In genomic region chr10:26567349-26567721, GRCh38 we compare ENCODE assay signal across 11 cellular contexts.
A peak's percentile ranks its signal among the peaks of the same experiment; 100 is the strongest.
DNase-seq lines count a peak whose midpoint lies in the region; TF ChIP-seq lines count a peak whose summit lies in the region.
"Had no signal": no experiment of that assay in that cellular context is flagged by ENCODE, and none has a peak within 500 bp of the region (broad histone marks: within the 10 kb centered on the region; RNA-seq: fewer than 3 reads in every experiment).

No MANE protein-coding gene starts in this region.

- H3K27me3 Mint-ChIP-seq in MCF 10A (ENCODE audit: insufficient read depth, unreplicated experiment) = peaks cover 92% of the 10 kb centered on the region

- DNase-seq in breast epithelium (ENCODE audit: low spot score in 2 of 2) = no peak
- DNase-seq in MCF 10A (ENCODE audit: unreplicated experiment) = no peak
- DNase-seq in mammary epithelial cell = no peak
- no peak for DNase-seq in kidney epithelial cell (ENCODE audit: low read depth)
- no peak for DNase-seq in transverse colon
- DNase-seq in effector CD4-positive, alpha-beta T cell = no peak
- DNase-seq in lower leg skin (ENCODE audit: low spot score in 2 of 2) = no peak
- no peak for DNase-seq in NCI-H1694 (lab: John Stamatoyannopoulos, UW)
- DNase-seq: activated T-cell treated with anti-CD3 and anti-CD28 coated beads, Interleukin-2, amount 50 U/mL, for 72 hours; PC-3 had no signal

- 16% methylated on average over 4 of the region's 11 CpGs for WGBS in mammary epithelial cell (ENCODE audit: low coverage, missing lambda C conversion rate)
- 20 to 23% methylated on average over 2 to 11 of the region's 11 CpGs for WGBS in transverse colon (ENCODE audit: low coverage in 1 of 2), 2 donors
- WGBS in lower leg skin, 2 donors = 23 to 36% methylated on average over 7 to 9 of the region's 11 CpGs

- intact Hi-C loops in breast epithelium (cut with DNase I; ENCODE audit: low total_unique reads) = no loop called here
- intact Hi-C loops in MCF 10A (cut with micrococcal nuclease) = no loop called here
- intact Hi-C loops in mammary epithelial cell (cut with micrococcal nuclease) = no loop called here
- intact Hi-C loops in transverse colon (cut with DNase I; ENCODE audit: low total_unique reads) = no loop called here
- intact Hi-C loops in lower leg skin (cut with DNase I; ENCODE audit: low total_unique reads) = no loop called here

- no peaks in the 10 kb centered on the region for H3K4me1 ChIP-seq in breast epithelium
- no peaks in the 10 kb centered on the region for H3K4me1 ChIP-seq in mammary epithelial cell (ENCODE audit: insufficient read depth, low read length)
- peaks cover 0 to 3% (median 0%) of the 10 kb centered on the region in 4 donors for H3K4me1 ChIP-seq in transverse colon

- CTCF ChIA-PET in MCF 10A (lab: Yijun Ruan, JAX) = interaction anchor here (0.7 to 0.8 kb wide), 2 partner anchors 10 to 14 kb away, joined by 3 to 4 read pairs; no protein-coding TSS in a partner anchor
- CTCF ChIA-PET in mammary epithelial cell (lab: Charles Lee; ENCODE audit: low non-redundant PET) = no interaction called here

- H4K20me1 ChIP-seq in mammary epithelial cell (ENCODE audit: insufficient read depth, low read length) = peaks cover 3% of the 10 kb centered on the region

- peaks cover 0 to 22% of the 10 kb centered on the region in 2 donors for H3K27me3 ChIP-seq in breast epithelium
- peaks cover 11% of the 10 kb centered on the region for H3K27me3 ChIP-seq in mammary epithelial cell (ENCODE audit: insufficient read depth, low read length)
- no peaks in the 10 kb centered on the region for H3K27me3 ChIP-seq in kidney epithelial cell (ENCODE audit: control insufficient read depth, insufficient read depth, low read length)
- peaks cover 68% of the 10 kb centered on the region for H3K27me3 ChIP-seq in transverse colon

- no peaks in the 10 kb centered on the region for H3K9me3 Mint-ChIP-seq in MCF 10A (ENCODE audit: unreplicated experiment)

- TF ChIP-seq EP300 in transverse colon (IDR thresholded peaks at IDR 0.05; ENCODE audit: low read depth) = no peak

- TF ChIP-seq CTCF in breast epithelium (IDR thresholded peaks at IDR 0.05) (no peak), MCF 10A (IDR thresholded peaks at IDR 0.05; ENCODE audit: unreplicated experiment) (no peak), mammary epithelial cell (conservative IDR thresholded peaks at IDR 0.05 in 1 of 2, IDR thresholded peaks at IDR 0.05 in 1 of 2; ENCODE audit: extremely low read depth in 1 of 2, insufficient read depth in 1 of 2, low read depth in 1 of 2, low read length in 2 of 2) (no peak), kidney epithelial cell (IDR thresholded peaks at IDR 0.05; ENCODE audit: insufficient read depth, low read length, poor library complexity, severe bottlenecking) (no peak), transverse colon (IDR thresholded peaks at IDR 0.05) (no peak), lower leg skin (IDR thresholded peaks at IDR 0.05) (no peak)

- no peaks in the 10 kb centered on the region for H3K4me1 Mint-ChIP-seq in MCF 10A (ENCODE audit: insufficient read depth, unreplicated experiment)

- H3K9ac ChIP-seq in mammary epithelial cell (ENCODE audit: insufficient read depth, low read length) = no peak overlapping the region

- H3K36me3 Mint-ChIP-seq in MCF 10A (ENCODE audit: insufficient read depth, unreplicated experiment) = no peaks in the 10 kb centered on the region

- H3K4me2 ChIP-seq in mammary epithelial cell (ENCODE audit: insufficient read depth, low read depth, low read length) = no peak overlapping the region

- H3K36me3 ChIP-seq in breast epithelium (no peaks in the 10 kb centered on the region), mammary epithelial cell (ENCODE audit: insufficient read depth, low read length) (no peaks in the 10 kb centered on the region), kidney epithelial cell (ENCODE audit: control insufficient read depth, insufficient read depth, low read length) (no peaks in the 10 kb centered on the region), transverse colon (no peaks in the 10 kb centered on the region)

- H3K9me3 ChIP-seq in breast epithelium = peaks cover 0 to 14% of the 10 kb centered on the region in 2 donors
- no peaks in the 10 kb centered on the region for H3K9me3 ChIP-seq in mammary epithelial cell (replicated peaks; ENCODE audit: insufficient read depth, low read length)
- H3K9me3 ChIP-seq in transverse colon = no peaks in the 10 kb centered on the region

- no peak for TF ChIP-seq POLR2A in breast epithelium (IDR thresholded peaks at IDR 0.05)
- TF ChIP-seq POLR2A in transverse colon (IDR thresholded peaks at IDR 0.05) = no peak
- no peak for TF ChIP-seq POLR2A in lower leg skin (IDR thresholded peaks at IDR 0.05)

- dilution Hi-C loops in mammary epithelial cell (cut with HindIII; ENCODE audit: low sequenced_read_pairs) = no loop called here

- POLR2A ChIA-PET in MCF 10A (lab: Yijun Ruan, JAX) = no interaction called here

- H3K27ac ChIP-seq in breast epithelium (no peak overlapping the region), mammary epithelial cell (ENCODE audit: insufficient read depth, low read depth, low read length) (no peak overlapping the region), transverse colon (no peak overlapping the region)
- H3K27ac ChIP-seq: HL-60 had no signal

- no TSS peak for BruUV-seq in MCF 10A (replicated peaks; lab: Mats Ljungman, UMichigan)
- no TSS peak for BruUV-seq in mammary epithelial cell (replicated peaks; lab: Mats Ljungman, UMichigan)

- no peaks in the 10 kb centered on the region for H3K79me2 ChIP-seq in mammary epithelial cell (ENCODE audit: insufficient read depth, low read length)

- no peak overlapping the region for H3K27ac Mint-ChIP-seq in MCF 10A (ENCODE audit: low read depth, unreplicated experiment)
- H3K27ac Mint-ChIP-seq: activated T-cell treated with anti-CD3 and anti-CD28 coated beads, Interleukin-2, amount 50 U/mL, for 72 hours had no signal

- in situ Hi-C loops in mammary epithelial cell (cut with MboI; ENCODE audit: low sequenced_read_pairs in 2 of 2) (loop anchor here in 1 of 2 donors (25.0 kb wide), 1 partner anchor 830 kb away; no protein-coding TSS in a partner anchor), transverse colon (cut with MboI; ENCODE audit: low pct_ligation_motif_present in 1 of 4, low pct_unique_long_range_greater_than_20kb in 1 of 4, low sequenced_read_pairs in 3 of 4) (loop anchor here in 2 of 4 donors (25.0 kb wide), 2 partner anchors 230 to 680 kb away; no protein-coding TSS in a partner anchor)

- H3K4me3 Mint-ChIP-seq in MCF 10A (ENCODE audit: unreplicated experiment) = no peak overlapping the region
- H3K4me3 Mint-ChIP-seq: activated T-cell treated with anti-CD3 and anti-CD28 coated beads, Interleukin-2, amount 50 U/mL, for 72 hours had no signal

- peak overlapping the region; percentile 62 for H2AFZ ChIP-seq in mammary epithelial cell (ENCODE audit: low read depth, low read length)

- H3K4me3 ChIP-seq in breast epithelium (peak overlapping the region; percentile 23 to 62 (median 44)), mammary epithelial cell (replicated peaks in 1 of 3; ENCODE audit: insufficient read depth in 1 of 3, low read depth in 2 of 3, low read length in 3 of 3) (no peak overlapping the region), kidney epithelial cell (ENCODE audit: low read depth, low read length) (peak overlapping the region; percentile 30), transverse colon (peak overlapping the region in 3 of 4 donors; percentile 14 to 51 (median 32)), lower leg skin (ENCODE audit: low read depth, poor library complexity, severe bottlenecking) (no peak overlapping the region)

Comparison
In these comparisons a context has a peak if more than half of its experiments do, and no peak if none do; other contexts are left out.
1. H3K4me3 ChIP-seq: peak in breast epithelium (3 of 3), kidney epithelial cell (single experiment) and transverse colon (3 of 4); none in mammary epithelial cell (0 of 3) and lower leg skin (single experiment).